In genomic region chr1:243481101-243481500, GRCh38 we compare ENCODE assay signal across 19 cellular contexts.
"Had no signal": no experiment of that assay in that cellular context is flagged by ENCODE, and none has a peak within 500 bp of the region (broad histone marks: within the 10 kb centered on the region; RNA-seq: fewer than 3 reads in every experiment).

No MANE protein-coding gene starts in this region.

- DNase-seq: activated CD4-positive, CD25-positive, alpha-beta regulatory T cell treated with anti-CD3 and anti-CD28 coated beads, Interleukin-2, amount 50 U/mL, for 72 hours; activated CD8-positive, alpha-beta memory T cell treated with anti-CD3 and anti-CD28 coated beads, Interleukin-2, amount 50 U/mL, for 48 hours; activated gamma-delta T cell; activated T-cell treated with anti-CD3 and anti-CD28 coated beads, Interleukin-2, amount 50 U/mL, for 48 hours; anterior cingulate cortex; body of pancreas; effector CD4-positive, alpha-beta T cell; left lung; naive thymus-derived CD8-positive, alpha-beta T cell; pancreas; psoas muscle; stimulated activated CD4-positive, alpha-beta T cell treated with anti-CD3 and anti-CD28 coated beads, Interleukin-4, amount 100 ng/mL, for 24 hours; tibial artery; WERI-Rb-1 had no signal

- H3K9me3 ChIP-seq: body of pancreas, left lung, pancreas, psoas muscle, right atrium auricular region, tibial artery had no signal

- H3K4me3 ChIP-seq: body of pancreas, left lung, pancreas, psoas muscle, right atrium auricular region, SK-N-MC, tibial artery had no signal

- H3K27ac Mint-ChIP-seq: dendritic cell treated with granulocyte-macrophage colony-stimulating factor and Interleukin-4, amounts not matched to agents 40 ng/mL and 50 ng/mL, for 4 days; stimulated activated naive CD8-positive, alpha-beta T cell treated with anti-CD3 and anti-CD28 coated beads, Interleukin-15, Interleukin-2, amounts not matched to agents 100 ng/mL and 50 ng/mL, for 24 hours; T-helper 2 cell treated with Interferon-gamma antibody and Interleukin-4, amounts not matched to agents 5 μg/mL and 100 μg/mL, for 36 hours had no signal

- H3K27me3 Mint-ChIP-seq: naive thymus-derived CD8-positive, alpha-beta T cell; stimulated activated naive CD8-positive, alpha-beta T cell treated with anti-CD3 and anti-CD28 coated beads, Interleukin-15, Interleukin-2, amounts not matched to agents 100 ng/mL and 50 ng/mL, for 24 hours had no signal

- H3K27ac ChIP-seq: body of pancreas, left lung, pancreas, psoas muscle, right atrium auricular region, SK-N-MC, tibial artery, WERI-Rb-1 had no signal

- H3K9me3 Mint-ChIP-seq: dendritic cell treated with granulocyte-macrophage colony-stimulating factor and Interleukin-4, amounts not matched to agents 40 ng/mL and 50 ng/mL, for 4 days; stimulated activated naive CD8-positive, alpha-beta T cell treated with anti-CD3 and anti-CD28 coated beads, Interleukin-15, Interleukin-2, amounts not matched to agents 100 ng/mL and 50 ng/mL, for 24 hours; T-helper 2 cell treated with Interferon-gamma antibody and Interleukin-4, amounts not matched to agents 5 μg/mL and 100 μg/mL, for 36 hours had no signal

- H3K27me3 ChIP-seq: body of pancreas, pancreas, right atrium auricular region, tibial artery had no signal

- H3K4me1 ChIP-seq: pancreas had no signal

- H3K4me3 Mint-ChIP-seq: dendritic cell treated with granulocyte-macrophage colony-stimulating factor and Interleukin-4, amounts not matched to agents 40 ng/mL and 50 ng/mL, for 4 days; stimulated activated naive CD8-positive, alpha-beta T cell treated with anti-CD3 and anti-CD28 coated beads, Interleukin-15, Interleukin-2, amounts not matched to agents 100 ng/mL and 50 ng/mL, for 24 hours; T-helper 2 cell treated with Interferon-gamma antibody and Interleukin-4, amounts not matched to agents 5 μg/mL and 100 μg/mL, for 36 hours had no signal

- H3K36me3 ChIP-seq: left lung, pancreas, right atrium auricular region, tibial artery, WERI-Rb-1 had no signal
